In the genomic region with DNA sequence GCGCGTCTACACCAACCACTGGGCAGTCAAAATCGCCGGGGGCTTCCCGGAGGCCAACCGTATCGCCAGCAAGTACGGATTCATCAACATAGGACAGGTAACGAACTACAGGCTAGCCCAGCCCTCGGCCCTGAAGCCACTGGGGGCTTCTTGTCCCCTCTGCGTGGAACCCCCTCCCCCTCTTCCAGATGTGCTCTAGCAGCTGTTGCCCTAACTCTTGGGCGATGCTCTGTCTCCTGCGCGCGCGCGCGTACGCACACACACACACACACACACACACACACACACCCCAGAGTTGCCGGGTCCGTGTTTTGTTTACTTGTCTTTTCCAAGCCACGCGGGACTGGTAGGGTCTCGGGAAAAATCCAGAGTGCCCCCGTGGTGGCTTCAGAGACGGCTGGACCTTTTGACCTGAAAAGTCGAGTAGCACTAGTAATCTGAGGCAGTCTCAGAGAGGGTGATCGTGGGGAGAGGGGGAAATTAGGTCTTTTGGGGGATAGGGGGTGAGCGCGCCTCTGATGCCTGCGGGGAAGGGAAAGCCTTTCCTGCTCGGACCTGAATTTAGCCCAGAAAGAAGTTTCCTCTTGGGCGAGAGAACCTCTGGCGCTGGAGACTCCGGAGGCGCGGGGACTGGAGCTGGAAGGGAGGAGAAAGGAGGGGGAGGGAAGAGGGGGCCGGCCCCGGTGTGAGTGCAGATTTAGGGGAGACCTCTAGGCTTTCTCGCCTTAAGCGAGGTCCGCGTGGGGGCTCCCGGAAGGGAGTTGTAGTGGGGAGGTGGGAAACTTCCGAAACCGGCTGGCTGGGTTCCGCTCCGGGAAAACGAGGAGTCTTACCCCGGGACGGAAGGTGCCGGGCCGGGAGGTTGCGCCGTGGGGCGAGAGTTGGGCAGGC, we compare ENCODE assay signal across 8 cellular contexts. TPM values are rescaled to one million over a fixed set of nuclear protein-coding genes. Genes with fewer than 3 reads are reported as not detected.
DNase-seq lines count a peak whose midpoint lies in the region; ATAC-seq and TF ChIP-seq lines count a peak whose summit lies in the region.

No MANE protein-coding gene starts in this region.

- no peaks in the 10 kb centered on the region for H3K27me3 ChIP-seq in HCT116 (ENCODE audit: insufficient read depth, low read length)
- no peaks in the 10 kb centered on the region for H3K27me3 ChIP-seq in subcutaneous abdominal adipose tissue (ENCODE audit: control insufficient read depth in 5 of 5, insufficient read depth in 4 of 5, low read length in 5 of 5)

- H3K36me3 ChIP-seq in HCT116 (ENCODE audit: control insufficient read depth in 1 of 2, insufficient read depth in 2 of 2, low read length in 2 of 2): no peaks in the 10 kb centered on the region
- no peaks in the 10 kb centered on the region for H3K36me3 ChIP-seq in mucosa of descending colon (ENCODE audit: low read depth)
- no peaks in the 10 kb centered on the region for H3K36me3 ChIP-seq in subcutaneous abdominal adipose tissue (ENCODE audit: control insufficient read depth in 5 of 5, insufficient read depth in 5 of 5, low read length in 5 of 5)

- H2AFZ ChIP-seq in HCT116 (ENCODE audit: low read depth, low read length, poor library complexity, severe bottlenecking): no peak overlapping the region

- ATAC-seq in HCT116 (peak; percentile 29), mucosa of descending colon (peak; percentile 45)

- peak; percentile 14 for DNase-seq in 8988T
- DNase-seq in HCT116 (ENCODE audit: low read depth, low spot score): peak; percentile 12
- peak; percentile 24 for DNase-seq in activated CD4-positive, alpha-beta memory T cell treated with anti-CD3 and anti-CD28 coated beads, Interleukin-2, amount 10 ng/mL, durations not matched to agents 7 days and 5 days
- DNase-seq in epithelial cell of proximal tubule (ENCODE audit: low read depth): no peak
- peak; percentile 62 to 67 (median 66) for DNase-seq in mucosa of descending colon
- DNase-seq in SHP77 treated with DMSO at 0.1 percent for 48 hours (lab: John Stamatoyannopoulos, UW): no peak
- no peak for DNase-seq in NCI-H128 (lab: John Stamatoyannopoulos, UW; ENCODE audit: unreplicated experiment)

- peaks cover 23% of the 10 kb centered on the region for H3K4me1 Mint-ChIP-seq in activated CD4-positive, alpha-beta memory T cell treated with anti-CD3 and anti-CD28 coated beads, Interleukin-2, amount 10 ng/mL, durations not matched to agents 7 days and 5 days

- H3K27ac Mint-ChIP-seq in activated CD4-positive, alpha-beta memory T cell treated with anti-CD3 and anti-CD28 coated beads, Interleukin-2, amount 10 ng/mL, durations not matched to agents 7 days and 5 days: no peak overlapping the region

- RAD21 ChIA-PET in HCT116 (lab: Charles Lee; ENCODE audit: low non-redundant PET in 1 of 2, low total read pairs in 2 of 2, uncharacterized antibody in 2 of 2, unreplicated experiment in 2 of 2): no interaction called here

- TF ChIP-seq POLR2A in HCT116 (IDR thresholded peaks at IDR 0.05; ENCODE audit: borderline replicate concordance, extremely low read depth, insufficient read depth, insufficient read length): no peak

- peak overlapping the region; percentile 69 for H3K9ac ChIP-seq in HCT116 (ENCODE audit: low read length)
- H3K9ac ChIP-seq in subcutaneous abdominal adipose tissue (ENCODE audit: low read length in 5 of 5): peak overlapping the region; percentile 19 to 88 (median 81)

- peak overlapping the region; percentile 71 to 74 for H3K4me3 ChIP-seq in HCT116 (replicated peaks in 1 of 2; ENCODE audit: low read depth in 1 of 2, low read length in 2 of 2)
- H3K4me3 ChIP-seq in epithelial cell of proximal tubule (ENCODE audit: low read depth, low read length): peak overlapping the region; percentile 64
- peak overlapping the region; percentile 70 for H3K4me3 ChIP-seq in mucosa of descending colon
- H3K4me3 ChIP-seq in subcutaneous abdominal adipose tissue (ENCODE audit: low read depth in 1 of 5, low read length in 5 of 5): peak overlapping the region; percentile 78 to 99 (median 94)

- POLR2A ChIA-PET in HCT116 (lab: Charles Lee): interaction anchor here (0.6 to 2.2 kb wide), 3 partner anchors 11 to 530 kb away, joined by 3 to 14 read pairs (median 4); no protein-coding TSS in a partner anchor
- POLR2A ChIA-PET in activated CD4-positive, alpha-beta memory T cell treated with anti-CD3 and anti-CD28 coated beads, Interleukin-2, amount 10 ng/mL, durations not matched to agents 7 days and 5 days (lab: Charles Lee): interaction anchor here (1.0 kb wide), 1 partner anchor 804 kb away, joined by 3 read pairs; no protein-coding TSS in a partner anchor

- no peak for TF ChIP-seq RAD21 in HCT116 (IDR thresholded peaks at IDR 0.05; ENCODE audit: low read depth)

- H3K9me2 ChIP-seq in HCT116 (ENCODE audit: insufficient read depth): no peaks in the 10 kb centered on the region

- H3K27ac ChIP-seq in HCT116 (ENCODE audit: low read depth, low read length) (peak overlapping the region; percentile 72), subcutaneous abdominal adipose tissue (ENCODE audit: low read depth, low read length) (peak overlapping the region; percentile 94)

- H3K79me2 ChIP-seq in HCT116 (ENCODE audit: insufficient read depth, low read length): peaks cover 14% of the 10 kb centered on the region

- peaks cover 45% of the 10 kb centered on the region for H3K27me3 Mint-ChIP-seq in activated CD4-positive, alpha-beta memory T cell treated with anti-CD3 and anti-CD28 coated beads, Interleukin-2, amount 10 ng/mL, durations not matched to agents 7 days and 5 days

- no peaks in the 10 kb centered on the region for H3K36me3 Mint-ChIP-seq in activated CD4-positive, alpha-beta memory T cell treated with anti-CD3 and anti-CD28 coated beads, Interleukin-2, amount 10 ng/mL, durations not matched to agents 7 days and 5 days (ENCODE audit: low read depth)

- CTCF ChIA-PET in HCT116 (lab: Charles Lee): no interaction called here
- CTCF ChIA-PET in activated CD4-positive, alpha-beta memory T cell treated with anti-CD3 and anti-CD28 coated beads, Interleukin-2, amount 10 ng/mL, durations not matched to agents 7 days and 5 days (lab: Charles Lee): no interaction called here

- TSS peak; percentile 29 for BruUV-seq in HCT116 (replicated peaks; lab: Mats Ljungman, UMichigan)

- H3K9me3 Mint-ChIP-seq in activated CD4-positive, alpha-beta memory T cell treated with anti-CD3 and anti-CD28 coated beads, Interleukin-2, amount 10 ng/mL, durations not matched to agents 7 days and 5 days: no peaks in the 10 kb centered on the region

- TF ChIP-seq CTCF in HCT116 (IDR thresholded peaks at IDR 0.05 in 2 of 3, conservative IDR thresholded peaks at IDR 0.05 in 1 of 3; ENCODE audit: borderline replicate concordance in 1 of 3, insufficient read depth in 1 of 3, low read depth in 2 of 3, low read length in 2 of 3) (no peak), epithelial cell of proximal tubule (conservative IDR thresholded peaks at IDR 0.05; ENCODE audit: low read depth, low read length) (no peak), mucosa of descending colon (IDR thresholded peaks at IDR 0.05) (no peak)

- H3K4me1 ChIP-seq in HCT116 (ENCODE audit: control insufficient read depth in 1 of 2, insufficient read depth in 2 of 2, low read length in 2 of 2): peaks cover 4 to 16% of the 10 kb centered on the region in 2 experiments; a peak in 2 of 4 replicates
- peaks cover 14% of the 10 kb centered on the region for H3K4me1 ChIP-seq in mucosa of descending colon (ENCODE audit: low read depth)
- H3K4me1 ChIP-seq in subcutaneous abdominal adipose tissue (ENCODE audit: control insufficient read depth in 5 of 5, insufficient read depth in 5 of 5, low read length in 5 of 5): peaks cover 0 to 54% (median 46%) of the 10 kb centered on the region in 5 donors

- no peaks in the 10 kb centered on the region for H3K9me3 ChIP-seq in HCT116 (ENCODE audit: control insufficient read depth in 1 of 2, insufficient read depth in 1 of 2, low read depth in 1 of 2, low read length in 2 of 2)
- no peaks in the 10 kb centered on the region for H3K9me3 ChIP-seq in mucosa of descending colon
- no peaks in the 10 kb centered on the region for H3K9me3 ChIP-seq in subcutaneous abdominal adipose tissue (ENCODE audit: control insufficient read depth in 5 of 5, low read length in 5 of 5)

- H3K4me2 ChIP-seq in HCT116 (ENCODE audit: low read length): peak overlapping the region; percentile 92

- peak overlapping the region; percentile 74 for H3K4me3 Mint-ChIP-seq in activated CD4-positive, alpha-beta memory T cell treated with anti-CD3 and anti-CD28 coated beads, Interleukin-2, amount 10 ng/mL, durations not matched to agents 7 days and 5 days

- intact Hi-C loops in HCT116 (cut with micrococcal nuclease) (no loop called here), mucosa of descending colon (cut with DNase I, micrococcal nuclease) (no loop called here)

- no peaks in the 10 kb centered on the region for H4K20me1 ChIP-seq in HCT116 (ENCODE audit: insufficient read depth)

TF ChIP-seq in HCT116, 20 proteins besides CTCF, POLR2A, EP300 and RAD21:
- TF ChIP-seq SRF (IDR thresholded peaks at IDR 0.05; ENCODE audit: low read depth): no peak

RNA-seq across cellular contexts. Expression of a gene that starts 1.0 kb away (rescaled TPM):
- 6.9 TPM for total RNA-seq in HCT116 (2021; ENCODE audit: unreplicated experiment)
- 4.1 and 4.7 TPM in 2 replicates for polyA plus RNA-seq in HCT116 (2012)
- total RNA-seq in activated CD4-positive, alpha-beta memory T cell treated with anti-CD3 and anti-CD28 coated beads, Interleukin-2, amount 10 ng/mL, durations not matched to agents 7 days and 5 days: 1 to 10 TPM; 1.2 to 1.7 TPM
- 14.6 and 23.2 TPM in 2 replicates for total RNA-seq in epithelial cell of proximal tubule
- total RNA-seq in mucosa of descending colon: 10 to 100 TPM; 44.3 to 82.0 (median 53.3) TPM

Comparison
In these comparisons a context has a peak if more than half of its experiments do, and no peak if none do; other contexts are left out.
1. DNase-seq: peak in 8988T (single experiment), HCT116 (single experiment), activated CD4-positive, alpha-beta memory T cell treated with anti-CD3 and anti-CD28 coated beads, Interleukin-2, amount 10 ng/mL, durations not matched to agents 7 days and 5 days (single experiment) and mucosa of descending colon (3 of 3); none in epithelial cell of proximal tubule (single experiment), SHP77 treated with DMSO at 0.1 percent for 48 hours (single experiment) and NCI-H128 (single experiment).
2. Peak in every context shown above with its lines, with median percentiles within 50 percentile points of each other: H3K4me3 ChIP-seq.